ENCODE assay signal across 2 cellular contexts in the genomic region with DNA sequence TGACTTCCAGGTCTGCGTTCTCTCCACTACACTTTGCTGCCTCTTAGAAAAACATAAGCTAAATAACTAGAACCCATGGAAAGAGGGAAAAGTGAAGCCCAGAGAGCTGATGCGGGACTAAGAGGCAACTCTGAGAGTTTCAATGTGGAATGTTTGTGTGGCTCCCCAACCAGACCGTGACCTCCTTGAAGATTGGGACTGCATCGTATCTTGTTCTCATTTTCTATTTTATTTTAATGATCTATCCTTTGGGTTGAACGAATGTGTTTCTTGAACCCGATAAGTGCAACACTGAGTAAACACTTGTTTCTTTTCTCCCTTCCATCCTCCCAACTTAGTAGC.
TF ChIP-seq lines count a peak whose summit lies in the region.

No MANE protein-coding gene starts in this region.

TF ChIP-seq in IMR-90, 13 proteins besides CTCF, POLR2A, EP300 and RAD21 (continued from another document):
- TF ChIP-seq, protein P1, sequence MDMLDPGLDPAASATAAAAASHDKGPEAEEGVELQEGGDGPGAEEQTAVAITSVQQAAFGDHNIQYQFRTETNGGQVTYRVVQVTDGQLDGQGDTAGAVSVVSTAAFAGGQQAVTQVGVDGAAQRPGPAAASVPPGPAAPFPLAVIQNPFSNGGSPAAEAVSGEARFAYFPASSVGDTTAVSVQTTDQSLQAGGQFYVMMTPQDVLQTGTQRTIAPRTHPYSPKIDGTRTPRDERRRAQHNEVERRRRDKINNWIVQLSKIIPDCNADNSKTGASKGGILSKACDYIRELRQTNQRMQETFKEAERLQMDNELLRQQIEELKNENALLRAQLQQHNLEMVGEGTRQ (IDR thresholded peaks at IDR 0.05; ENCODE audit: low read depth, low read length), result no peak
- TF ChIP-seq RCOR1 (IDR thresholded peaks at IDR 0.05; ENCODE audit: insufficient replicate concordance, low read length), result no peak
- no peak for TF ChIP-seq MXI1 (IDR thresholded peaks at IDR 0.05; ENCODE audit: borderline replicate concordance, low read depth, low read length)
- TF ChIP-seq CHD1 (IDR thresholded peaks at IDR 0.05; ENCODE audit: low read depth, low read length), result no peak
- TF ChIP-seq RFX5 (IDR thresholded peaks at IDR 0.05; ENCODE audit: low read depth, low read length), result no peak
- no peak for TF ChIP-seq MAFK (IDR thresholded peaks at IDR 0.05; ENCODE audit: low read depth, low read length)
- no peak for TF ChIP-seq SMC3 (IDR thresholded peaks at IDR 0.05; ENCODE audit: low read depth, low read length)
- TF ChIP-seq MAZ (IDR thresholded peaks at IDR 0.05; ENCODE audit: borderline replicate concordance, low read depth, low read length), result no peak

TF ChIP-seq in K562, 482 proteins besides CTCF, POLR2A, EP300 and RAD21 (continued from another document):
- TF ChIP-seq MNT (conservative IDR thresholded peaks at IDR 0.05), result 0 out of 4 replicates have a peak, but pooled peaks of 1 of the 2 experiments have one; percentile 5
